In the genomic region with DNA sequence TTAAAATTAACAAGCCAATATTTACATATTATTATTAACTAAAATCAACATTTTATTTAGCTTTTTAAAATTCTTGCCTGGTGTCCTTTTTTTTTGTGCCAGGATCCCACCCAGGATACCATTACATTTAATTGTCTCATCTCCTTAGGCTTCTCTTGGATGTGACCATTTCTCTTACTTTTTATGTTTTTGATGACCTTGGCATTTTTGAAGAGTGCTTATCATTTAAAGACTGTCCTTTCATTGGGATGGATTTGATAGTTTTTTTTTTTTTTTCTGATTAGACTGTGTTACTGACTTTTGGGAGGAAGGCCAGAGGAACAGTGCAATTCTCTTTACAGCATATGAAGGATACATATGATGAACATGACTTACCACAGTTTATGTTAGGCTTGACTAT, we compare ENCODE assay signal across 32 cellular contexts.
DNase-seq lines count a peak whose midpoint lies in the region; ATAC-seq, FAIRE-seq and TF ChIP-seq lines count a peak whose summit lies in the region.
"Had no signal": no experiment of that assay in that cellular context is flagged by ENCODE, and none has a peak within 500 bp of the region (broad histone marks: within the 10 kb centered on the region; RNA-seq: fewer than 3 reads in every experiment).

No MANE protein-coding gene starts in this region.

- DNase-seq in HepG2 (ENCODE audit: low spot score), result no peak
- no peak for DNase-seq in right lobe of liver
- no peak for DNase-seq in A549 (ENCODE audit: low read depth in 1 of 2, low spot score in 1 of 2)
- no peak for DNase-seq in IMR-90
- DNase-seq in K562 (ENCODE audit: extremely low read depth in 1 of 4, low spot score in 3 of 4), result no peak
- no peak for DNase-seq in Karpas-422
- DNase-seq in activated CD8-positive, alpha-beta memory T cell treated with anti-CD3 and anti-CD28 coated beads for 24 hours, result no peak
- DNase-seq in 8988T, result no peak
- DNase-seq: ACHN; AML-193; BE2C; C1 segment of cervical spinal cord; Caco-2; Calu3; CD4-positive, alpha-beta memory T cell; CD4-positive, alpha-beta T cell; CD4-positive, CD25-positive, alpha-beta regulatory T cell; CD8-positive, alpha-beta memory T cell; CD8-positive, alpha-beta T cell; COR-L47; DMS 273 treated with DMSO at 0.1 percent for 48 hours; DMS153; DMS53; DMS79; DMS79 treated with DMSO at 0.1 percent for 48 hours; DND-41; EL had no signal

- dilution Hi-C loops in IMR-90 (cut with HindIII; ENCODE audit: low sequenced_read_pairs, unreplicated experiment), result no loop called here

- TF ChIP-seq POLR2A in HepG2 (IDR thresholded peaks at IDR 0.05; ENCODE audit: insufficient read depth in 1 of 2, low read depth in 2 of 2, low read length in 2 of 2), result no peak
- no peak for TF ChIP-seq POLR2A in right lobe of liver (IDR thresholded peaks at IDR 0.05)
- TF ChIP-seq POLR2A in A549 (IDR thresholded peaks at IDR 0.05; ENCODE audit: low read length), result no peak
- no peak for TF ChIP-seq POLR2A in IMR-90 (IDR thresholded peaks at IDR 0.05; ENCODE audit: low read depth, low read length)
- no peak for TF ChIP-seq POLR2A in K562 (conservative IDR thresholded peaks at IDR 0.05)

- H3K9me1 ChIP-seq in IMR-90 (ENCODE audit: insufficient read depth, low read length) (no peaks in the 10 kb centered on the region), K562 (ENCODE audit: control insufficient read depth, insufficient read depth, low read length) (no peaks in the 10 kb centered on the region)

- H3K27ac ChIP-seq in HepG2 (ENCODE audit: extremely low read length, insufficient read depth, low read length) (no peak overlapping the region), right lobe of liver (no peak overlapping the region), A549 (no peak overlapping the region), IMR-90 (ENCODE audit: insufficient read depth, low read length) (no peak overlapping the region), K562 (ENCODE audit: extremely low read depth, low read depth, low read length) (no peak overlapping the region), Karpas-422 (ENCODE audit: low read length) (no peak overlapping the region)
- H3K27ac ChIP-seq: 22Rv1; BLaER1; BLaER1 treated with 17β-estradiol and CSF1 and Interleukin-3, amounts not matched to agents 10 nM and 100 nM; C4-2B had no signal

- no peak overlapping the region for H4K8ac ChIP-seq in IMR-90 (ENCODE audit: low read depth in 2 of 2, low read length in 2 of 2)

- no peak for FAIRE-seq in HepG2 (lab: Jason Lieb, UNC)
- no peak for FAIRE-seq in A549 (lab: Jason Lieb, UNC)
- FAIRE-seq in K562 (lab: Jason Lieb, UNC), result no peak
- FAIRE-seq: D721Med had no signal

- no peaks in the 10 kb centered on the region for H3K79me1 ChIP-seq in IMR-90 (ENCODE audit: low read depth in 1 of 2, low read length in 2 of 2)

- no peak overlapping the region for H3K14ac ChIP-seq in IMR-90 (replicated peaks; ENCODE audit: low read depth, low read length)

- TF ChIP-seq RAD21 in HepG2 (CRISPR knock-in tag; IDR thresholded peaks at IDR 0.05), result no peak
- no peak for TF ChIP-seq RAD21 in A549 (conservative IDR thresholded peaks at IDR 0.05 in 1 of 2, IDR thresholded peaks at IDR 0.05 in 1 of 2)
- no peak for TF ChIP-seq RAD21 in IMR-90 (IDR thresholded peaks at IDR 0.05; ENCODE audit: low read length)
- TF ChIP-seq RAD21 in K562 (CRISPR knock-in tag; conservative IDR thresholded peaks at IDR 0.05 in 1 of 2, IDR thresholded peaks at IDR 0.05 in 1 of 2), result no peak

- in situ Hi-C loops in HepG2 (cut with HindIII; ENCODE audit: extremely low pct_ligation_motif_present, low pct_unique_long_range_greater_than_20kb), result loop anchor here (25.0 kb wide), 1 partner anchor 287 kb away; no protein-coding TSS in a partner anchor
- in situ Hi-C loops in IMR-90 (cut with MboI; ENCODE audit: low sequenced_read_pairs), result loop anchor here (25.0 kb wide), 1 partner anchor 287 kb away; no protein-coding TSS in a partner anchor
- in situ Hi-C loops in K562 (cut with MboI), result loop anchor here (10.0 kb wide), 1 partner anchor 275 kb away; no protein-coding TSS in a partner anchor

- BruUV-seq in HepG2 (replicated peaks; lab: Mats Ljungman, UMichigan) (no TSS peak), IMR-90 (replicated peaks; lab: Mats Ljungman, UMichigan) (no TSS peak), K562 (replicated peaks; lab: Mats Ljungman, UMichigan) (no TSS peak)

- H2BK15ac ChIP-seq in IMR-90 (ENCODE audit: low read depth, low read length), result no peak overlapping the region

- H3K9me2 ChIP-seq in Karpas-422 (replicated peaks; ENCODE audit: insufficient read depth, low read length), result no peaks in the 10 kb centered on the region

- CTCF ChIA-PET in HepG2 (lab: Yijun Ruan, JAX; ENCODE audit: low intra/inter-chr PET ratio, low total read pairs), result no interaction called here
- CTCF ChIA-PET in A549 (lab: Yijun Ruan, JAX), result no interaction called here
- CTCF ChIA-PET in IMR-90 (lab: Yijun Ruan, JAX), result no interaction called here
- CTCF ChIA-PET in K562 (lab: Yijun Ruan, JAX; ENCODE audit: low intra/inter-chr PET ratio), result no interaction called here

- no peak overlapping the region for H2BK20ac ChIP-seq in IMR-90 (ENCODE audit: low read depth, low read length)

- H2BK120ac ChIP-seq in IMR-90 (ENCODE audit: low read depth, low read length), result no peak overlapping the region

- no peaks in the 10 kb centered on the region for H3K9me3 ChIP-seq in HepG2 (ENCODE audit: low read length)
- no peaks in the 10 kb centered on the region for H3K9me3 ChIP-seq in right lobe of liver
- no peaks in the 10 kb centered on the region for H3K9me3 ChIP-seq in A549
- H3K9me3 ChIP-seq in IMR-90 (ENCODE audit: control insufficient read depth, insufficient read depth, low read length), result no peaks in the 10 kb centered on the region
- no peaks in the 10 kb centered on the region for H3K9me3 ChIP-seq in K562 (replicated peaks; ENCODE audit: control insufficient read depth, insufficient read depth, low read depth, low read length)
- H3K9me3 ChIP-seq in Karpas-422 (ENCODE audit: low read length), result no peaks in the 10 kb centered on the region
- H3K9me3 ChIP-seq: BE2C, BLaER1, Caco-2 had no signal

- H3K4me3 ChIP-seq in HepG2 (replicated peaks in 1 of 3; ENCODE audit: insufficient read depth in 1 of 3, low read depth in 2 of 3, low read length in 3 of 3), result no peak overlapping the region
- no peak overlapping the region for H3K4me3 ChIP-seq in right lobe of liver
- no peak overlapping the region for H3K4me3 ChIP-seq in A549
- no peak overlapping the region for H3K4me3 ChIP-seq in IMR-90 (ENCODE audit: insufficient read depth, low read depth, low read length)
- H3K4me3 ChIP-seq in K562, result no peak overlapping the region
- H3K4me3 ChIP-seq in Karpas-422 (ENCODE audit: low read length), result no peak overlapping the region
- H3K4me3 ChIP-seq: BLaER1; BLaER1 treated with 17β-estradiol and CSF1 and Interleukin-3, amounts not matched to agents 10 nM and 100 nM had no signal

- ATAC-seq in HepG2 (no peak), right lobe of liver (no peak), A549 (no peak), IMR-90 (ENCODE audit: low read depth) (no peak), K562 (no peak)
- ATAC-seq: CD8-positive, alpha-beta T cell had no signal

- TF ChIP-seq EP300 in HepG2 (IDR thresholded peaks at IDR 0.05; ENCODE audit: low read depth in 2 of 2, low read length in 2 of 2) (no peak), HepG2 (CRISPR knock-in tag; IDR thresholded peaks at IDR 0.05; ENCODE audit: borderline replicate concordance) (no peak), A549 (IDR thresholded peaks at IDR 0.05) (no peak), K562 (IDR thresholded peaks at IDR 0.05; ENCODE audit: low read length) (no peak)

- intact Hi-C loops in HepG2 (cut with micrococcal nuclease; ENCODE audit: unreplicated experiment), result no loop called here
- intact Hi-C loops in right lobe of liver (cut with DNase I), result no loop called here
- intact Hi-C loops in IMR-90 (cut with micrococcal nuclease), result no loop called here
- intact Hi-C loops in K562 (cut with micrococcal nuclease), result no loop called here

- H3K4me2 ChIP-seq in HepG2 (ENCODE audit: low read depth, low read length), result no peak overlapping the region
- H3K4me2 ChIP-seq in A549, result no peak overlapping the region
- H3K4me2 ChIP-seq in IMR-90 (ENCODE audit: low read depth, low read length), result no peak overlapping the region
- H3K4me2 ChIP-seq in K562 (ENCODE audit: insufficient read depth, low read length), result no peak overlapping the region
- no peak overlapping the region for H3K4me2 ChIP-seq in Karpas-422 (ENCODE audit: low read depth, low read length, poor library complexity, severe bottlenecking)
- H3K4me2 ChIP-seq: BLaER1; BLaER1 treated with 17β-estradiol and CSF1 and Interleukin-3, amounts not matched to agents 10 nM and 100 nM had no signal

- H3K23ac ChIP-seq in IMR-90 (ENCODE audit: low read depth, low read length), result no peak overlapping the region

- H2AK5ac ChIP-seq in IMR-90 (ENCODE audit: low read depth, low read length), result no peak overlapping the region

- H3K4me1 ChIP-seq in HepG2 (ENCODE audit: insufficient read depth, low read length) (no peaks in the 10 kb centered on the region), right lobe of liver (no peaks in the 10 kb centered on the region), A549 (no peaks in the 10 kb centered on the region), IMR-90 (ENCODE audit: control insufficient read depth, insufficient read depth, low read length) (no peaks in the 10 kb centered on the region), K562 (replicated peaks in 1 of 2; ENCODE audit: control insufficient read depth in 2 of 2, insufficient read depth in 2 of 2, low read length in 2 of 2) (no peaks in the 10 kb centered on the region), Karpas-422 (ENCODE audit: low read length) (no peaks in the 10 kb centered on the region)
- H3K4me1 ChIP-seq: BE2C; BLaER1; BLaER1 treated with 17β-estradiol and CSF1 and Interleukin-3, amounts not matched to agents 10 nM and 100 nM; Caco-2 had no signal

- POLR2A ChIA-PET in HepG2 (lab: Yijun Ruan, JAX), result no interaction called here
- POLR2A ChIA-PET in A549 (lab: Yijun Ruan, JAX), result no interaction called here
- POLR2A ChIA-PET in IMR-90 (lab: Charles Lee; ENCODE audit: unreplicated experiment), result no interaction called here
- POLR2A ChIA-PET in K562 (lab: Yijun Ruan, JAX), result no interaction called here

- TF ChIP-seq CTCF in HepG2 (CRISPR knock-in tag; IDR thresholded peaks at IDR 0.05) (no peak), right lobe of liver (IDR thresholded peaks at IDR 0.05) (no peak), A549 (IDR thresholded peaks at IDR 0.05) (no peak), IMR-90 (conservative IDR thresholded peaks at IDR 0.05; ENCODE audit: low read depth, low read length) (no peak), K562 (IDR thresholded peaks at IDR 0.05 in 2 of 3, conservative IDR thresholded peaks at IDR 0.05 in 1 of 3; ENCODE audit: insufficient read depth in 2 of 3, low read depth in 1 of 3, low read length in 3 of 3) (no peak)

- no peaks in the 10 kb centered on the region for H3K79me2 ChIP-seq in HepG2 (ENCODE audit: insufficient read depth, low read length)
- H3K79me2 ChIP-seq in K562 (ENCODE audit: control insufficient read depth, insufficient read depth, low read length), result no peaks in the 10 kb centered on the region
- H3K79me2 ChIP-seq in Karpas-422 (ENCODE audit: low read length), result no peaks in the 10 kb centered on the region

- H2AK9ac ChIP-seq in IMR-90 (replicated peaks; ENCODE audit: low read depth, low read length, poor library complexity), result no peak overlapping the region

- H2AFZ ChIP-seq in HepG2 (ENCODE audit: low read length), result no peak overlapping the region
- no peak overlapping the region for H2AFZ ChIP-seq in IMR-90 (replicated peaks; ENCODE audit: low read length, poor library complexity)
- H2AFZ ChIP-seq in K562 (ENCODE audit: low read depth, low read length), result no peak overlapping the region
- H2AFZ ChIP-seq in Karpas-422 (ENCODE audit: low read length), result no peak overlapping the region

- H3K36me3 ChIP-seq in HepG2 (replicated peaks in 1 of 2; ENCODE audit: control insufficient read depth in 1 of 2, insufficient read depth in 2 of 2, low read length in 2 of 2), result no peaks in the 10 kb centered on the region
- no peaks in the 10 kb centered on the region for H3K36me3 ChIP-seq in right lobe of liver
- no peaks in the 10 kb centered on the region for H3K36me3 ChIP-seq in IMR-90 (ENCODE audit: control insufficient read depth, insufficient read depth, low read length)
- H3K36me3 ChIP-seq in K562 (ENCODE audit: control insufficient read depth, insufficient read depth, low read length), result no peaks in the 10 kb centered on the region
- H3K36me3 ChIP-seq in Karpas-422 (ENCODE audit: insufficient read depth, low read length), result no peaks in the 10 kb centered on the region
- H3K36me3 ChIP-seq: BE2C; BLaER1; BLaER1 treated with 17β-estradiol and CSF1 and Interleukin-3, amounts not matched to agents 10 nM and 100 nM had no signal

- no peak overlapping the region for H3K18ac ChIP-seq in IMR-90 (ENCODE audit: low read depth, low read length)

- no peaks in the 10 kb centered on the region for H4K20me1 ChIP-seq in HepG2 (ENCODE audit: insufficient read depth, low read length)
- H4K20me1 ChIP-seq in IMR-90 (ENCODE audit: insufficient read depth, low read length), result no peaks in the 10 kb centered on the region
- no peaks in the 10 kb centered on the region for H4K20me1 ChIP-seq in K562 (replicated peaks; ENCODE audit: control insufficient read depth, insufficient read depth, low read length)
- no peaks in the 10 kb centered on the region for H4K20me1 ChIP-seq in Karpas-422 (ENCODE audit: insufficient read depth, low read depth, low read length)
- H4K20me1 ChIP-seq: BLaER1; BLaER1 treated with 17β-estradiol and CSF1 and Interleukin-3, amounts not matched to agents 10 nM and 100 nM had no signal

- H3K9ac ChIP-seq in HepG2 (ENCODE audit: insufficient read depth, low read depth, low read length) (no peak overlapping the region), IMR-90 (ENCODE audit: low read depth, low read length) (no peak overlapping the region), K562 (ENCODE audit: insufficient read depth in 1 of 2, low read depth in 2 of 2, low read length in 2 of 2) (no peak overlapping the region), Karpas-422 (ENCODE audit: low read length) (no peak overlapping the region)
- H3K9ac ChIP-seq: BLaER1; BLaER1 treated with 17β-estradiol and CSF1 and Interleukin-3, amounts not matched to agents 10 nM and 100 nM had no signal

- H3K56ac ChIP-seq in IMR-90 (ENCODE audit: extremely low read depth, insufficient read depth, low read length), result no peak overlapping the region

- no peak overlapping the region for H3K4ac ChIP-seq in IMR-90 (ENCODE audit: low read depth, low read length)

- H3K27me3 ChIP-seq in HepG2 (ENCODE audit: control insufficient read depth in 1 of 2, insufficient read depth in 2 of 2, low read length in 2 of 2) (no peaks in the 10 kb centered on the region), right lobe of liver (no peaks in the 10 kb centered on the region), IMR-90 (ENCODE audit: control insufficient read depth, insufficient read depth, low read length) (no peaks in the 10 kb centered on the region), K562 (ENCODE audit: control insufficient read depth in 2 of 2, insufficient read depth in 2 of 2, low read length in 2 of 2) (0 out of 5 replicates have a peak, but pooled peaks cover 0 to 6% of the 10 kb centered on the region in 2 experiments), Karpas-422 (ENCODE audit: low read length) (no peaks in the 10 kb centered on the region)
- H3K27me3 ChIP-seq: BE2C; BLaER1; BLaER1 treated with 17β-estradiol and CSF1 and Interleukin-3, amounts not matched to agents 10 nM and 100 nM had no signal

- no peak overlapping the region for H4K5ac ChIP-seq in IMR-90 (ENCODE audit: low read depth, low read length)

- H4K91ac ChIP-seq in IMR-90 (ENCODE audit: insufficient read depth, low read depth, low read length), result no peak overlapping the region

- no peak overlapping the region for H2BK5ac ChIP-seq in IMR-90 (ENCODE audit: low read depth, low read length, poor library complexity, severe bottlenecking)

Comparison
In these comparisons a context has a peak if more than half of its experiments do, and no peak if none do; other contexts are left out.
1. Of the 241 proteins assayed by ChIP-seq in both HepG2 and K562: peak only in HepG2: none; only in K562: MAFG; in both: MAFF and MAFK; in neither: 238.